ENCODE assay signal across 10 cellular contexts in genomic region chr2:25280066-25280687, GRCh38.
DNase-seq lines count a peak whose midpoint lies in the region; ATAC-seq and TF ChIP-seq lines count a peak whose summit lies in the region.
"Had no signal": no experiment of that assay in that cellular context is flagged by ENCODE, and none has a peak within 500 bp of the region (broad histone marks: within the 10 kb centered on the region; RNA-seq: fewer than 3 reads in every experiment).

No MANE protein-coding gene starts in this region.

- ATAC-seq in activated CD8-positive, alpha-beta memory T cell treated with anti-CD3 and anti-CD28 coated beads, Interleukin-2, amount 10 ng/mL, durations not matched to agents 7 days and 5 days, result no peak
- ATAC-seq in T-cell (replicated peaks in 1 of 4), result no peak

- H3K36me3 ChIP-seq in esophagus muscularis mucosa (peaks cover 7 to 36% (median 23%) of the 10 kb centered on the region in 4 donors), transverse colon (peaks cover 0 to 3% (median 0%) of the 10 kb centered on the region in 4 donors)

- H3K4me3 ChIP-seq in esophagus muscularis mucosa (no peak overlapping the region), transverse colon (no peak overlapping the region)

- DNase-seq in activated CD8-positive, alpha-beta memory T cell treated with anti-CD3 and anti-CD28 coated beads, Interleukin-2, amount 10 ng/mL, durations not matched to agents 7 days and 5 days, result no peak
- DNase-seq in activated CD8-positive, alpha-beta memory T cell treated with anti-CD3 and anti-CD28 coated beads, Interleukin-2, amount 50 U/mL, for 4 hours, result no peak
- DNase-seq in T-cell (no peak), esophagus muscularis mucosa (ENCODE audit: extremely low spot score) (no peak), substantia nigra (lab: John Stamatoyannopoulos, UW) (peak in 3 of 49 donors; percentile 15 to 25 (median 16)), transverse colon (no peak), occipital lobe (lab: John Stamatoyannopoulos, UW) (no peak)
- DNase-seq in effector CD4-positive, alpha-beta T cell, result no peak
- DNase-seq: midbrain, trophoblast cell had no signal

- peak overlapping the region; percentile 92 for H3K27ac Mint-ChIP-seq in activated CD8-positive, alpha-beta memory T cell treated with anti-CD3 and anti-CD28 coated beads, Interleukin-2, amount 10 ng/mL, durations not matched to agents 7 days and 5 days
- peak overlapping the region; percentile 66 to 94 for H3K27ac Mint-ChIP-seq in T-cell

- no peaks in the 10 kb centered on the region for H3K27me3 ChIP-seq in esophagus muscularis mucosa
- no peaks in the 10 kb centered on the region for H3K27me3 ChIP-seq in transverse colon

- peaks cover 55% of the 10 kb centered on the region for H3K4me1 Mint-ChIP-seq in activated CD8-positive, alpha-beta memory T cell treated with anti-CD3 and anti-CD28 coated beads, Interleukin-2, amount 10 ng/mL, durations not matched to agents 7 days and 5 days
- H3K4me1 Mint-ChIP-seq in T-cell, result peaks cover 72 to 74% (median 74%) of the 10 kb centered on the region in 3 donors

- no peaks in the 10 kb centered on the region for H3K9me3 ChIP-seq in esophagus muscularis mucosa
- no peaks in the 10 kb centered on the region for H3K9me3 ChIP-seq in transverse colon

- TF ChIP-seq CTCF in esophagus muscularis mucosa (IDR thresholded peaks at IDR 0.05) (no peak), transverse colon (IDR thresholded peaks at IDR 0.05) (no peak)

- CTCF ChIA-PET in activated CD8-positive, alpha-beta memory T cell treated with anti-CD3 and anti-CD28 coated beads, Interleukin-2, amount 10 ng/mL, durations not matched to agents 7 days and 5 days (lab: Charles Lee), result interaction anchor here (0.8 to 5.2 kb wide), 4 partner anchors 12 to 96 kb away, joined by 3 to 65 read pairs (median 4); no protein-coding TSS in a partner anchor
- CTCF ChIA-PET in T-cell (lab: Charles Lee), result no interaction called here

- H3K27ac ChIP-seq in esophagus muscularis mucosa (replicated peaks in 1 of 4), result peak overlapping the region in 3 of 4 donors; percentile 80 to 87 (median 87)
- peak overlapping the region; percentile 16 for H3K27ac ChIP-seq in substantia nigra (ENCODE audit: low read depth, low read length, poor library complexity, severe bottlenecking)
- peak overlapping the region in 1 of 4 donors; percentile 76 for H3K27ac ChIP-seq in transverse colon

- no peaks in the 10 kb centered on the region for H3K9me3 Mint-ChIP-seq in activated CD8-positive, alpha-beta memory T cell treated with anti-CD3 and anti-CD28 coated beads, Interleukin-2, amount 10 ng/mL, durations not matched to agents 7 days and 5 days (ENCODE audit: low read depth)
- H3K9me3 Mint-ChIP-seq in T-cell, result no peaks in the 10 kb centered on the region

- peaks cover 13% of the 10 kb centered on the region for H3K36me3 Mint-ChIP-seq in activated CD8-positive, alpha-beta memory T cell treated with anti-CD3 and anti-CD28 coated beads, Interleukin-2, amount 10 ng/mL, durations not matched to agents 7 days and 5 days
- H3K36me3 Mint-ChIP-seq in T-cell, result peaks cover 19% of the 10 kb centered on the region

- no peak for TF ChIP-seq EP300 in esophagus muscularis mucosa (IDR thresholded peaks at IDR 0.05)
- no peak for TF ChIP-seq EP300 in transverse colon (IDR thresholded peaks at IDR 0.05; ENCODE audit: low read depth)

- intact Hi-C loops in esophagus muscularis mucosa (cut with DNase I), result no loop called here
- intact Hi-C loops in transverse colon (cut with DNase I; ENCODE audit: low total_unique reads), result no loop called here

- in situ Hi-C loops in transverse colon (cut with MboI; ENCODE audit: low pct_ligation_motif_present in 1 of 4, low pct_unique_long_range_greater_than_20kb in 1 of 4, low sequenced_read_pairs in 3 of 4), result no loop called here

- 81% methylated on average over 10 of the region's 10 CpGs for WGBS in esophagus muscularis mucosa
- 86% methylated on average over 10 of the region's 10 CpGs; no CpG with 5 or more reads in 1 of the 2 donors for WGBS in transverse colon (ENCODE audit: low coverage in 1 of 2), 2 donors

- TF ChIP-seq POLR2A in esophagus muscularis mucosa (IDR thresholded peaks at IDR 0.05; ENCODE audit: low read depth) (no peak), transverse colon (IDR thresholded peaks at IDR 0.05) (no peak)

- H3K27me3 Mint-ChIP-seq in activated CD8-positive, alpha-beta memory T cell treated with anti-CD3 and anti-CD28 coated beads, Interleukin-2, amount 10 ng/mL, durations not matched to agents 7 days and 5 days, result no peaks in the 10 kb centered on the region
- no peaks in the 10 kb centered on the region for H3K27me3 Mint-ChIP-seq in T-cell

- H3K4me1 ChIP-seq in esophagus muscularis mucosa (peaks cover 41 to 70% (median 62%) of the 10 kb centered on the region in 4 donors), transverse colon (peaks cover 0 to 37% (median 15%) of the 10 kb centered on the region in 4 donors)

- no peak overlapping the region for H3K4me3 Mint-ChIP-seq in activated CD8-positive, alpha-beta memory T cell treated with anti-CD3 and anti-CD28 coated beads, Interleukin-2, amount 10 ng/mL, durations not matched to agents 7 days and 5 days
- H3K4me3 Mint-ChIP-seq in T-cell, result peak overlapping the region in 1 of 3 donors; percentile 71

- POLR2A ChIA-PET in T-cell (lab: Charles Lee), result interaction anchor here in 1 of 2 donors (0.7 kb wide), 1 partner anchor 70 kb away, joined by 4 read pairs; no protein-coding TSS in a partner anchor
